8 cellular contexts compared by ENCODE assay signal in the genomic region with DNA sequence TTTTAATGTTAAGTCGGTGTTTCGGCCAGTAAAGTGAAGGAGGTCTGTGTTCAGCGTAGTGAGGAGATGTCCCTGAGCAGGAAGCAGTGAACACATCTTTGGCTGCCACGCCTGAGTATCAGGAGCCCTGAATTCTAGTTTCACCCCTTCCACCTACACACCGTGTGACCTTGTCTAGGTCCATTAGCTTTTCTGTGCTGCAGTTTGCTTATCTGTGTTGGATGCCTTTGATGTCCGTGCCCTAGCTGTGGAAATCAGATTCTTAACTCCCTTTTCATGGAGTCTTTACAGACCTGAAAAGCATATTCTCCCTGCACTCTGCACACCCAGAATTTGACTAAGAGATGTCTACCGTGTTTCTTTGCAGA. TPM values are rescaled to one million over a fixed set of nuclear protein-coding genes. Genes with fewer than 3 reads are reported as not detected.
DNase-seq lines count a peak whose midpoint lies in the region; ATAC-seq, FAIRE-seq and TF ChIP-seq lines count a peak whose summit lies in the region.

No MANE protein-coding gene starts in this region.

- peaks cover 12% of the 10 kb centered on the region for H4K20me1 ChIP-seq in neural progenitor cell (ENCODE audit: low read depth)

- peak overlapping the region; percentile 82 for H3K4me3 ChIP-seq in neural progenitor cell

- H3K79me2 ChIP-seq in neural progenitor cell (ENCODE audit: low read depth) = peaks cover 55% of the 10 kb centered on the region

- peak overlapping the region; percentile 89 for H3K9ac ChIP-seq in neural progenitor cell

- ATAC-seq in HG02642 (IDR thresholded peaks at IDR 0.05; ENCODE audit: poor library complexity, unreplicated experiment) (peak; percentile 22), SK-N-SH treated with all-trans-retinoic acid at 6 μM for 48 hours (peak; percentile 12), esophagus mucosa (peak; percentile 31), GM18861 (IDR thresholded peaks at IDR 0.05; ENCODE audit: unreplicated experiment) (no peak)

- no peaks in the 10 kb centered on the region for H3K36me3 ChIP-seq in neural progenitor cell

- H3K9me3 ChIP-seq in neural progenitor cell (ENCODE audit: low read depth) = no peaks in the 10 kb centered on the region

- no peak for TF ChIP-seq CTCF in neural progenitor cell (IDR thresholded peaks at IDR 0.05)

- H3K4me1 Mint-ChIP-seq in neural progenitor cell = peaks cover 27% of the 10 kb centered on the region

- peak; percentile 83 for FAIRE-seq in GM18507 (lab: Jason Lieb, UNC)

- H3K27ac Mint-ChIP-seq in neural progenitor cell = peak overlapping the region; percentile 97

- no peaks in the 10 kb centered on the region for H3K9me3 Mint-ChIP-seq in neural progenitor cell

- H3K27ac ChIP-seq in neural progenitor cell = peak overlapping the region; percentile 16

- no peak overlapping the region for H2AFZ ChIP-seq in neural progenitor cell (replicated peaks)

- peak overlapping the region; percentile 93 for H3K4me3 Mint-ChIP-seq in neural progenitor cell

- peaks cover 15% of the 10 kb centered on the region for H3K4me1 ChIP-seq in neural progenitor cell

- H3F3A ChIP-seq in neural progenitor cell (ENCODE audit: low read depth) = no peaks in the 10 kb centered on the region

- DNase-seq in GM18507 (ENCODE audit: extremely low spot score, insufficient read length, low read depth) (no peak), neural progenitor cell (ENCODE audit: low spot score) (no peak), GM19240 (ENCODE audit: insufficient read length, low spot score) (no peak), NCI-H524 (lab: John Stamatoyannopoulos, UW) (no peak)

- peak overlapping the region; percentile 84 for H3K4me2 ChIP-seq in neural progenitor cell

- no peaks in the 10 kb centered on the region for H3K27me3 ChIP-seq in neural progenitor cell

- no peaks in the 10 kb centered on the region for H3K27me3 Mint-ChIP-seq in neural progenitor cell (ENCODE audit: insufficient read depth, low read depth)

- peaks cover 2% of the 10 kb centered on the region for H3K36me3 Mint-ChIP-seq in neural progenitor cell

TF ChIP-seq in SK-N-SH treated with all-trans-retinoic acid at 6 μM for 48 hours, 23 proteins besides CTCF, POLR2A, EP300 and RAD21:
- no peak for TF ChIP-seq RARB (CRISPR knock-in tag; IDR thresholded peaks at IDR 0.05)
- no peak for TF ChIP-seq ZC3H10 (CRISPR knock-in tag; IDR thresholded peaks at IDR 0.05)
- no peak for TF ChIP-seq TCF4 (CRISPR knock-in tag; IDR thresholded peaks at IDR 0.05; ENCODE audit: borderline replicate concordance)
- TF ChIP-seq ZFP30 (CRISPR knock-in tag; IDR thresholded peaks at IDR 0.05) = no peak
- TF ChIP-seq ZNF70 (CRISPR knock-in tag; IDR thresholded peaks at IDR 0.05) = no peak
- no peak for TF ChIP-seq PPARA (CRISPR knock-in tag; IDR thresholded peaks at IDR 0.05; ENCODE audit: borderline replicate concordance)
- TF ChIP-seq ZNF565 (CRISPR knock-in tag; conservative IDR thresholded peaks at IDR 0.05; ENCODE audit: low read depth) = no peak
- no peak for TF ChIP-seq ISL1 (CRISPR knock-in tag; IDR thresholded peaks at IDR 0.05)
- TF ChIP-seq ZFP3 (CRISPR knock-in tag; IDR thresholded peaks at IDR 0.05) = no peak
- no peak for TF ChIP-seq GLIS3 (CRISPR knock-in tag; IDR thresholded peaks at IDR 0.05)
- no peak for TF ChIP-seq BACH2 (CRISPR knock-in tag; IDR thresholded peaks at IDR 0.05; ENCODE audit: borderline replicate concordance)
- no peak for TF ChIP-seq CSDC2 (CRISPR knock-in tag; IDR thresholded peaks at IDR 0.05)
- TF ChIP-seq TOX (CRISPR knock-in tag; IDR thresholded peaks at IDR 0.05; ENCODE audit: borderline replicate concordance) = no peak
- no peak for TF ChIP-seq SNAI2 (CRISPR knock-in tag; IDR thresholded peaks at IDR 0.05)
- no peak for TF ChIP-seq POU6F1 (CRISPR knock-in tag; IDR thresholded peaks at IDR 0.05; ENCODE audit: borderline replicate concordance, low read depth)
- no peak for TF ChIP-seq OSR1 (CRISPR knock-in tag; IDR thresholded peaks at IDR 0.05)
- no peak for TF ChIP-seq ESRRG (CRISPR knock-in tag; IDR thresholded peaks at IDR 0.05)
- no peak for TF ChIP-seq PATZ1 (CRISPR knock-in tag; IDR thresholded peaks at IDR 0.05; ENCODE audit: borderline replicate concordance)

RNA-seq across cellular contexts. Expression of gene FBXO38, which starts 0.6 kb away (rescaled TPM):
- 22.4 TPM for total RNA-seq in esophagus mucosa
- total RNA-seq in neural progenitor cell (ENCODE audit: low replicate concordance) = 44.9 and 64.6 TPM in 2 replicates

RNA-seq across cellular contexts. Expression of gene SPINK9, which starts 49.0 kb away (rescaled TPM):
- total RNA-seq in esophagus mucosa = not detected
- not detected in 2 replicates for total RNA-seq in neural progenitor cell (ENCODE audit: low replicate concordance)
